Comparison of ENCODE assay signal across 10 cellular contexts in the genomic region with DNA sequence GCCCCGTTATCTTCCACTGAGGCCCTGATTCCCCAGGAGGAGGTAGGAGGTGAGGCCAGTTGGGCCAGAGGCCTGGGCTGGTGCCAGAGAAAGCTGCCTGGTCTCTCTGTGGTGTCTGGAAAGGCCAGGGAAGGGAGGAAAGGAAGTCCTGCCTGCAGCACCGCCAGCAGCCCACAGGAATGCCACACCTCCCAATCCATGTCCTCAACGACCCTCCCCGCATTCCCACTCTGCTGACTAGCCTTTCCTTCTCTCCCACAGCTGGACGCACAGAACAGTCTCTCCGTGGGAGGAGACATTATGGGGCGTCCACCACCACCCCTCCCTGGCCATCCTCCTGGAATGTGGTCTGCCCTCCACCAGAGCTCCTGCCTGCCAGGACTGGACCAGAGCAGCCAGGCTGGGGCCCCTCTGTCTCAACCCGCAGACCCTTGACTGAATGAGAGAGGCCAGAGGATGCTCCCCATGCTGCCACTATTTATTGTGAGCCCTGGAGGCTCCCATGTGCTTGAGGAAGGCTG. TPM values are rescaled to one million over a fixed set of nuclear protein-coding genes. Genes with fewer than 3 reads are reported as not detected.
A peak's percentile ranks its signal among the peaks of the same experiment; 100 is the strongest.
DNase-seq lines count a peak whose midpoint lies in the region; ATAC-seq and TF ChIP-seq lines count a peak whose summit lies in the region.
"Had no signal": no experiment of that assay in that cellular context is flagged by ENCODE, and none has a peak within 500 bp of the region (broad histone marks: within the 10 kb centered on the region; RNA-seq: fewer than 3 reads in every experiment).

No MANE protein-coding gene starts in this region.

- intact Hi-C loops in esophagus squamous epithelium (cut with DNase I) = no loop called here

- DNase-seq in Peyer's patch = peak in 1 of 3 donors; percentile 56
- no peak for DNase-seq in esophagus squamous epithelium (lab: John Stamatoyannopoulos, UW)
- no peak for DNase-seq in MV-4-11 (lab: John Stamatoyannopoulos, UW)
- DNase-seq in NCI-H1092 treated with DMSO at 0.1 percent for 48 hours (lab: John Stamatoyannopoulos, UW) = no peak
- no peak for DNase-seq in activated CD4-positive, alpha-beta T cell treated with anti-CD3 and anti-CD28 coated beads, Interleukin-2, amount 50 U/mL, for 1 hour
- DNase-seq: retina, SHP77 had no signal

- H3K4me3 ChIP-seq in Peyer's patch (no peak overlapping the region), esophagus squamous epithelium (no peak overlapping the region), mesodermal cell (ENCODE audit: extremely low read depth, insufficient read depth, low read length, poor library complexity, severe bottlenecking) (no peak overlapping the region), thymus (ENCODE audit: low read length) (no peak overlapping the region)

- no peaks in the 10 kb centered on the region for H3K9me3 ChIP-seq in Peyer's patch
- H3K9me3 ChIP-seq in esophagus squamous epithelium = no peaks in the 10 kb centered on the region
- H3K9me3 ChIP-seq in mesodermal cell (ENCODE audit: control insufficient read depth, low read length) = no peaks in the 10 kb centered on the region
- no peaks in the 10 kb centered on the region for H3K9me3 ChIP-seq in thymus (ENCODE audit: control insufficient read depth)

- H3K27ac ChIP-seq in Peyer's patch (peak overlapping the region; percentile 53 to 78 (median 68)), esophagus squamous epithelium (peak overlapping the region; percentile 71 to 89 (median 88)), mesodermal cell (ENCODE audit: low read depth, low read length, severe bottlenecking) (peak overlapping the region; percentile 69), thymus (ENCODE audit: low read depth) (peak overlapping the region; percentile 38)

- 50 to 73% methylated on average over 2 to 5 of the region's 8 CpGs for WGBS in esophagus squamous epithelium, 2 donors
- WGBS in mesodermal cell (ENCODE audit: insufficient coverage in 2 of 2), 2 experiments = 82% methylated on average over 5 to 6 of the region's 8 CpGs
- 93% methylated on average over 8 of the region's 8 CpGs for WGBS in thymus

- TF ChIP-seq CTCF in Peyer's patch (IDR thresholded peaks at IDR 0.05) (no peak), esophagus squamous epithelium (IDR thresholded peaks at IDR 0.05) (no peak)

- H3K4me1 ChIP-seq in Peyer's patch = peaks cover 0 to 60% (median 7%) of the 10 kb centered on the region in 4 donors
- peaks cover 57 to 90% (median 75%) of the 10 kb centered on the region in 3 donors for H3K4me1 ChIP-seq in esophagus squamous epithelium
- peaks cover 27% of the 10 kb centered on the region for H3K4me1 ChIP-seq in mesodermal cell (ENCODE audit: control insufficient read depth, insufficient read depth, low read length, poor library complexity, severe bottlenecking)
- no peaks in the 10 kb centered on the region for H3K4me1 ChIP-seq in thymus (ENCODE audit: control insufficient read depth, insufficient read depth, low read length)

- H3K36me3 ChIP-seq in Peyer's patch (peaks cover 0 to 50% (median 0%) of the 10 kb centered on the region in 3 donors), esophagus squamous epithelium (peaks cover 7 to 60% (median 29%) of the 10 kb centered on the region in 3 donors), mesodermal cell (ENCODE audit: control insufficient read depth, insufficient read depth, low read length) (peaks cover 64% of the 10 kb centered on the region), thymus (ENCODE audit: control insufficient read depth, insufficient read depth) (no peaks in the 10 kb centered on the region)

- no peak for ATAC-seq in GM21515 (IDR thresholded peaks at IDR 0.05; ENCODE audit: unreplicated experiment)

- H3K27me3 ChIP-seq in Peyer's patch (no peaks in the 10 kb centered on the region), esophagus squamous epithelium (no peaks in the 10 kb centered on the region), thymus (ENCODE audit: control insufficient read depth, insufficient read depth) (no peaks in the 10 kb centered on the region)

- TF ChIP-seq POLR2A in Peyer's patch (IDR thresholded peaks at IDR 0.05) (no peak), esophagus squamous epithelium (IDR thresholded peaks at IDR 0.05) (no peak)

RNA-seq across cellular contexts. Expression of a gene that starts 18.0 kb away (rescaled TPM):
- total RNA-seq in Peyer's patch (10 to 100 TPM in 3 of 4 donors, 1 to 10 TPM in 1; 8.9 to 49.5 (median 26.6) TPM), esophagus squamous epithelium (10 to 100 TPM in 3 of 4 donors, 1 to 10 TPM in 1; 7.6 to 34.8 (median 15.9) TPM)
- 19.1 TPM for polyA plus RNA-seq in mesodermal cell (2013, experiment 1 of 2)
- 18.8 TPM for polyA plus RNA-seq in mesodermal cell (2013, experiment 2 of 2)
- 11.1 TPM for polyA plus RNA-seq in thymus

RNA-seq across cellular contexts. Expression of a gene that starts 55.9 kb away (rescaled TPM):
- total RNA-seq in Peyer's patch (10 to 100 TPM; 51.2 to 96.4 (median 80.9) TPM), esophagus squamous epithelium (10 to 100 TPM; 49.7 to 60.3 (median 53.0) TPM)
- 148 TPM for polyA plus RNA-seq in mesodermal cell (2013, experiment 1 of 2)
- 150 TPM for polyA plus RNA-seq in mesodermal cell (2013, experiment 2 of 2)
- 33.7 TPM for polyA plus RNA-seq in thymus
